In genomic region chr7:151592868-151593486, GRCh38 we compare ENCODE assay signal across 15 cellular contexts.
DNase-seq lines count a peak whose midpoint lies in the region; ATAC-seq and TF ChIP-seq lines count a peak whose summit lies in the region.
"Had no signal": no experiment of that assay in that cellular context is flagged by ENCODE, and none has a peak within 500 bp of the region (broad histone marks: within the 10 kb centered on the region; RNA-seq: fewer than 3 reads in every experiment).

No MANE protein-coding gene starts in this region.

- no peaks in the 10 kb centered on the region for H3K9me3 ChIP-seq in mammary epithelial cell (replicated peaks; ENCODE audit: insufficient read depth, low read length)
- H3K9me3 ChIP-seq: ascending aorta had no signal

- H3K27ac ChIP-seq in ACC112 (ENCODE audit: low read depth, low read length) = peak overlapping the region; percentile 76
- H3K27ac ChIP-seq in mammary epithelial cell (ENCODE audit: insufficient read depth, low read depth, low read length) = peak overlapping the region; percentile 60
- H3K27ac ChIP-seq: C4-2B, HL-60 had no signal

- H3K79me2 ChIP-seq in ACC112 (ENCODE audit: control insufficient read depth, insufficient read depth, low read length, unreplicated experiment) (peaks cover 38% of the 10 kb centered on the region), mammary epithelial cell (ENCODE audit: insufficient read depth, low read length) (peaks cover 76% of the 10 kb centered on the region)

- 72% methylated on average over 12 of the region's 12 CpGs for WGBS in mammary epithelial cell (ENCODE audit: low coverage, missing lambda C conversion rate)

- H3K36me3 ChIP-seq in ACC112 (ENCODE audit: insufficient read depth, low read length) (no peaks in the 10 kb centered on the region; the same call in 1 of the 2 replicates), mammary epithelial cell (ENCODE audit: insufficient read depth, low read length) (peaks cover 3% of the 10 kb centered on the region)
- H3K36me3 ChIP-seq: ascending aorta had no signal

- ATAC-seq in GM19035 (IDR thresholded peaks at IDR 0.05; ENCODE audit: unreplicated experiment) (no peak), GM21515 (IDR thresholded peaks at IDR 0.05; ENCODE audit: unreplicated experiment) (no peak)
- ATAC-seq: activated CD8-positive, alpha-beta memory T cell treated with anti-CD3 and anti-CD28 coated beads, Interleukin-2, amount 10 ng/mL, durations not matched to agents 7 days and 5 days had no signal

- dilution Hi-C loops in mammary epithelial cell (cut with HindIII; ENCODE audit: low sequenced_read_pairs) = no loop called here

- no TSS peak for BruUV-seq in mammary epithelial cell (replicated peaks; lab: Mats Ljungman, UMichigan)

- H3K4me3 ChIP-seq in ACC112 (ENCODE audit: low read depth, low read length) (no peak overlapping the region), mammary epithelial cell (replicated peaks in 1 of 3; ENCODE audit: insufficient read depth in 1 of 3, low read depth in 2 of 3, low read length in 3 of 3) (no peak overlapping the region)
- H3K4me3 ChIP-seq: ascending aorta, skin epidermis had no signal

- CTCF ChIA-PET in mammary epithelial cell (lab: Charles Lee; ENCODE audit: low non-redundant PET) = interaction anchor here (0.5 to 0.7 kb wide), 4 partner anchors 73 to 306 kb away, joined by 3 to 5 read pairs (median 3); no protein-coding TSS in a partner anchor

- no peak overlapping the region for H3K9ac ChIP-seq in mammary epithelial cell (ENCODE audit: insufficient read depth, low read length)

- no peaks in the 10 kb centered on the region for H4K20me1 ChIP-seq in mammary epithelial cell (ENCODE audit: insufficient read depth, low read length)

- H3K27me3 ChIP-seq in ACC112 (ENCODE audit: insufficient read depth, low read length) (no peaks in the 10 kb centered on the region), mammary epithelial cell (ENCODE audit: insufficient read depth, low read length) (no peaks in the 10 kb centered on the region)
- H3K27me3 ChIP-seq: ascending aorta had no signal

- in situ Hi-C loops in mammary epithelial cell (cut with MboI; ENCODE audit: low sequenced_read_pairs in 2 of 2) = no loop called here

- TF ChIP-seq CTCF in mammary epithelial cell (conservative IDR thresholded peaks at IDR 0.05 in 1 of 2, IDR thresholded peaks at IDR 0.05 in 1 of 2; ENCODE audit: extremely low read depth in 1 of 2, insufficient read depth in 1 of 2, low read depth in 1 of 2, low read length in 2 of 2) = no peak

- DNase-seq in HPDE6-E6E7 (ENCODE audit: extremely low spot score) = peak; percentile 91
- peak; percentile 85 for DNase-seq in mammary epithelial cell
- peak; percentile 98 for DNase-seq in kidney glomerular epithelial cell (lab: John Stamatoyannopoulos, UW)
- no peak for DNase-seq in stimulated activated naive CD4-positive, alpha-beta T cell treated with Interleukin-2 at 50 U/mL for 16 hours (lab: John Stamatoyannopoulos, UW)
- no peak for DNase-seq in NOMO-1 treated with dmso at 0.1 percent for 144 hours (lab: John Stamatoyannopoulos, UW; ENCODE audit: unreplicated experiment)
- DNase-seq: activated CD8-positive, alpha-beta memory T cell treated with anti-CD3 and anti-CD28 coated beads, Interleukin-2, amount 10 ng/mL, durations not matched to agents 7 days and 5 days; midbrain; NCI-H1417 treated with DMSO at 0.1 percent for 48 hours had no signal

- peak overlapping the region; percentile 22 for H3K4me2 ChIP-seq in mammary epithelial cell (ENCODE audit: insufficient read depth, low read depth, low read length)

- H3K4me1 ChIP-seq in ACC112 (ENCODE audit: control insufficient read depth, insufficient read depth, low read length, unreplicated experiment) (peaks cover 40% of the 10 kb centered on the region), mammary epithelial cell (ENCODE audit: insufficient read depth, low read length) (peaks cover 27% of the 10 kb centered on the region)

- H2AFZ ChIP-seq in ACC112 (ENCODE audit: low read length, unreplicated experiment) (no peak overlapping the region), mammary epithelial cell (ENCODE audit: low read depth, low read length) (no peak overlapping the region)

- intact Hi-C loops in mammary epithelial cell (cut with micrococcal nuclease) = no loop called here

Comparison
In these comparisons a context has a peak if more than half of its experiments do, and no peak if none do; other contexts are left out.
1. DNase-seq: peak in HPDE6-E6E7 (single experiment), mammary epithelial cell (single experiment) and kidney glomerular epithelial cell (single experiment); none in stimulated activated naive CD4-positive, alpha-beta T cell treated with Interleukin-2 at 50 U/mL for 16 hours (single experiment) and NOMO-1 treated with dmso at 0.1 percent for 144 hours (single experiment).